Comparison of ENCODE assay signal across 21 cellular contexts in genomic region chr2:220337611-220338440, GRCh38.
A peak's percentile ranks its signal among the peaks of the same experiment; 100 is the strongest.
DNase-seq lines count a peak whose midpoint lies in the region; ATAC-seq, FAIRE-seq and TF ChIP-seq lines count a peak whose summit lies in the region.
"Had no signal": no experiment of that assay in that cellular context is flagged by ENCODE, and none has a peak within 500 bp of the region (broad histone marks: within the 10 kb centered on the region; RNA-seq: fewer than 3 reads in every experiment).

No MANE protein-coding gene starts in this region.

- no peaks in the 10 kb centered on the region for H3K27me3 ChIP-seq in HepG2 (ENCODE audit: control insufficient read depth in 1 of 2, insufficient read depth in 2 of 2, low read length in 2 of 2)
- no peaks in the 10 kb centered on the region for H3K27me3 ChIP-seq in right lobe of liver
- H3K27me3 ChIP-seq: BLaER1 treated with 17β-estradiol and CSF1 and Interleukin-3, amounts not matched to agents 10 nM and 100 nM had no signal

- peaks cover 0 to 8% of the 10 kb centered on the region in 2 donors for H3K36me3 Mint-ChIP-seq in activated naive CD4-positive, alpha-beta T cell treated with anti-CD3 and anti-CD28 coated beads, Interleukin-2, amount 50 U/mL, for 72 hours
- H3K36me3 Mint-ChIP-seq: CD8-positive, alpha-beta T cell had no signal

- TF ChIP-seq POLR2A in HepG2 (IDR thresholded peaks at IDR 0.05; ENCODE audit: insufficient read depth in 1 of 2, low read depth in 2 of 2, low read length in 2 of 2) (no peak), right lobe of liver (IDR thresholded peaks at IDR 0.05) (no peak)

- no peak overlapping the region for H3K4me3 ChIP-seq in HepG2 (replicated peaks in 1 of 3; ENCODE audit: insufficient read depth in 1 of 3, low read depth in 2 of 3, low read length in 3 of 3)
- no peak overlapping the region for H3K4me3 ChIP-seq in right lobe of liver
- H3K4me3 ChIP-seq in SK-N-MC, result peak overlapping the region; percentile 60
- H3K4me3 ChIP-seq: BLaER1 treated with 17β-estradiol and CSF1 and Interleukin-3, amounts not matched to agents 10 nM and 100 nM had no signal

- DNase-seq in HepG2 (ENCODE audit: low spot score), result no peak
- DNase-seq in right lobe of liver, result no peak
- DNase-seq in SK-N-MC (ENCODE audit: low read depth, low spot score), result peak; percentile 98
- DNase-seq in activated naive CD4-positive, alpha-beta T cell treated with anti-CD3 and anti-CD28 coated beads, Interleukin-2, amount 50 U/mL, for 72 hours (ENCODE audit: low spot score in 2 of 2), result no peak
- DNase-seq in NCI-H2081 (lab: John Stamatoyannopoulos, UW), result no peak
- DNase-seq: 8988T; AML-193; Caco-2; Calu3; CD4-positive, alpha-beta T cell; CD8-positive, alpha-beta T cell; DMS79 treated with DMSO at 0.1 percent for 48 hours; GF-D8 had no signal

- ATAC-seq in HepG2 (no peak), right lobe of liver (no peak)
- no peak for ATAC-seq in activated naive CD4-positive, alpha-beta T cell treated with anti-CD3 and anti-CD28 coated beads, Interleukin-2, amount 50 U/mL, for 72 hours
- ATAC-seq: CD8-positive, alpha-beta T cell had no signal

- TF ChIP-seq CTCF in HepG2 (CRISPR knock-in tag; IDR thresholded peaks at IDR 0.05), result no peak
- TF ChIP-seq CTCF in right lobe of liver (IDR thresholded peaks at IDR 0.05), result no peak

- H3K79me2 ChIP-seq in HepG2 (ENCODE audit: insufficient read depth, low read length), result no peaks in the 10 kb centered on the region

- in situ Hi-C loops in HepG2 (cut with HindIII; ENCODE audit: extremely low pct_ligation_motif_present, low pct_unique_long_range_greater_than_20kb), result no loop called here

- H3K36me3 ChIP-seq in HepG2 (replicated peaks in 1 of 2; ENCODE audit: control insufficient read depth in 1 of 2, insufficient read depth in 2 of 2, low read length in 2 of 2) (no peaks in the 10 kb centered on the region), right lobe of liver (no peaks in the 10 kb centered on the region), SK-N-MC (ENCODE audit: insufficient read depth, low read length) (peaks cover 4% of the 10 kb centered on the region; the same call in 1 of the 2 replicates)
- H3K36me3 ChIP-seq: BLaER1 treated with 17β-estradiol and CSF1 and Interleukin-3, amounts not matched to agents 10 nM and 100 nM had no signal

- peaks cover 8 to 17% of the 10 kb centered on the region in 2 donors for H3K9me3 Mint-ChIP-seq in activated naive CD4-positive, alpha-beta T cell treated with anti-CD3 and anti-CD28 coated beads, Interleukin-2, amount 50 U/mL, for 72 hours
- H3K9me3 Mint-ChIP-seq: CD4-positive, alpha-beta T cell; CD8-positive, alpha-beta T cell had no signal

- WGBS in HepG2 (ENCODE audit: low lambda C conversion rate), result 3% methylated on average over 2 of the region's 2 CpGs
- 36% methylated on average over 2 of the region's 2 CpGs for WGBS in right lobe of liver (ENCODE audit: insufficient coverage, low coverage, low lambda C conversion rate, missing lambda C conversion rate)

- H3K27ac ChIP-seq in HepG2 (ENCODE audit: extremely low read length, insufficient read depth, low read length) (no peak overlapping the region), right lobe of liver (no peak overlapping the region), SK-N-MC (peak overlapping the region; percentile 98)
- H3K27ac ChIP-seq: BLaER1 treated with 17β-estradiol and CSF1 and Interleukin-3, amounts not matched to agents 10 nM and 100 nM; C4-2B had no signal

- peaks cover 15% of the 10 kb centered on the region for H3K9me3 ChIP-seq in HepG2 (ENCODE audit: low read length)
- H3K9me3 ChIP-seq in right lobe of liver, result no peaks in the 10 kb centered on the region
- peaks cover 6% of the 10 kb centered on the region; the same call in 1 of the 2 replicates for H3K9me3 ChIP-seq in SK-N-MC (ENCODE audit: low read depth, low read length)
- H3K9me3 ChIP-seq: BLaER1 treated with 17β-estradiol and CSF1 and Interleukin-3, amounts not matched to agents 10 nM and 100 nM; Caco-2 had no signal

- no peak for TF ChIP-seq EP300 in HepG2 (IDR thresholded peaks at IDR 0.05; ENCODE audit: low read depth in 2 of 2, low read length in 2 of 2)
- no peak for TF ChIP-seq EP300 in HepG2 (CRISPR knock-in tag; IDR thresholded peaks at IDR 0.05; ENCODE audit: borderline replicate concordance)

- no peak overlapping the region for H3K27ac Mint-ChIP-seq in activated naive CD4-positive, alpha-beta T cell treated with anti-CD3 and anti-CD28 coated beads, Interleukin-2, amount 50 U/mL, for 72 hours
- H3K27ac Mint-ChIP-seq: B cell; CD4-positive, alpha-beta T cell; CD8-positive, alpha-beta T cell had no signal

- no peak for FAIRE-seq in HepG2 (lab: Jason Lieb, UNC)
- FAIRE-seq: A204.1, D721Med, G401.6, GM12891, GM19239 had no signal

- intact Hi-C loops in HepG2 (cut with micrococcal nuclease; ENCODE audit: unreplicated experiment) (no loop called here), right lobe of liver (cut with DNase I) (no loop called here)

- TF ChIP-seq RAD21 in HepG2 (CRISPR knock-in tag; IDR thresholded peaks at IDR 0.05), result no peak

- H3K9ac ChIP-seq in HepG2 (ENCODE audit: insufficient read depth, low read depth, low read length) (no peak overlapping the region), SK-N-MC (ENCODE audit: insufficient read length) (peak overlapping the region; percentile 30)
- H3K9ac ChIP-seq: BLaER1 treated with 17β-estradiol and CSF1 and Interleukin-3, amounts not matched to agents 10 nM and 100 nM had no signal

- POLR2A ChIA-PET in HepG2 (lab: Yijun Ruan, JAX), result no interaction called here

- CTCF ChIA-PET in HepG2 (lab: Yijun Ruan, JAX; ENCODE audit: low intra/inter-chr PET ratio, low total read pairs), result no interaction called here

- no peaks in the 10 kb centered on the region for H4K20me1 ChIP-seq in HepG2 (ENCODE audit: insufficient read depth, low read length)
- H4K20me1 ChIP-seq: BLaER1 treated with 17β-estradiol and CSF1 and Interleukin-3, amounts not matched to agents 10 nM and 100 nM had no signal

- H2AFZ ChIP-seq in HepG2 (ENCODE audit: low read length), result no peak overlapping the region

- H3K4me2 ChIP-seq in HepG2 (ENCODE audit: low read depth, low read length), result no peak overlapping the region

- no peaks in the 10 kb centered on the region for H3K4me1 ChIP-seq in HepG2 (ENCODE audit: insufficient read depth, low read length)
- no peaks in the 10 kb centered on the region for H3K4me1 ChIP-seq in right lobe of liver
- H3K4me1 ChIP-seq: Caco-2 had no signal

- no TSS peak for BruUV-seq in HepG2 (replicated peaks; lab: Mats Ljungman, UMichigan)

TF ChIP-seq in HepG2, 621 proteins besides CTCF, POLR2A, EP300 and RAD21:
- 0 out of 2 replicates have a peak, but pooled peaks have one; percentile 50 for TF ChIP-seq U2AF2 (IDR thresholded peaks at IDR 0.05; ENCODE audit: low read depth, low read length)
- TF ChIP-seq THAP11 (CRISPR knock-in tag; IDR thresholded peaks at IDR 0.05), result no peak
- TF ChIP-seq ZBTB14 (CRISPR knock-in tag; IDR thresholded peaks at IDR 0.05), result no peak
TF ChIP-seq in HepG2: peak in this region for 1.
